ENCODE assay signal across 1 cellular context in the genomic region with DNA sequence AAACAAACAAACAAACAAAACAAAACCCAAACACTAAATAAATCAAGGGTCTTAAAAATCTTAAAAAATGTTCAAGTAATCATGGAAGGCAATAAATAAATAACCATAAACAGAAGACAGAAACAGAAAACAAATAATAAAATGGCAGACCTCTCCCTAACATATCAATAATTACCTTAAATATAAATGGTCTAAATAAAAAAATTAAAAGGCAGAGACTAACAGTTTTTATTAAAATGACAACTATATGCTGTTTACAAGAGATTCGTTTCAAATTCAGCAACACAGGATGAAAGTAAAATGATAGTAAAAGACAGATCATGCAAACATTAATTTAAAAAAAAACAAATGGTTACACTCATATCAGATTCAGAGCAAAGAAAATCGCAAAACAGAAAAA.
TF ChIP-seq lines count a peak whose summit lies in the region.

No MANE protein-coding gene starts in this region.

TF ChIP-seq in K562, 482 proteins besides CTCF, POLR2A, EP300 and RAD21 (continued from another document):
- TF ChIP-seq, protein P1, sequence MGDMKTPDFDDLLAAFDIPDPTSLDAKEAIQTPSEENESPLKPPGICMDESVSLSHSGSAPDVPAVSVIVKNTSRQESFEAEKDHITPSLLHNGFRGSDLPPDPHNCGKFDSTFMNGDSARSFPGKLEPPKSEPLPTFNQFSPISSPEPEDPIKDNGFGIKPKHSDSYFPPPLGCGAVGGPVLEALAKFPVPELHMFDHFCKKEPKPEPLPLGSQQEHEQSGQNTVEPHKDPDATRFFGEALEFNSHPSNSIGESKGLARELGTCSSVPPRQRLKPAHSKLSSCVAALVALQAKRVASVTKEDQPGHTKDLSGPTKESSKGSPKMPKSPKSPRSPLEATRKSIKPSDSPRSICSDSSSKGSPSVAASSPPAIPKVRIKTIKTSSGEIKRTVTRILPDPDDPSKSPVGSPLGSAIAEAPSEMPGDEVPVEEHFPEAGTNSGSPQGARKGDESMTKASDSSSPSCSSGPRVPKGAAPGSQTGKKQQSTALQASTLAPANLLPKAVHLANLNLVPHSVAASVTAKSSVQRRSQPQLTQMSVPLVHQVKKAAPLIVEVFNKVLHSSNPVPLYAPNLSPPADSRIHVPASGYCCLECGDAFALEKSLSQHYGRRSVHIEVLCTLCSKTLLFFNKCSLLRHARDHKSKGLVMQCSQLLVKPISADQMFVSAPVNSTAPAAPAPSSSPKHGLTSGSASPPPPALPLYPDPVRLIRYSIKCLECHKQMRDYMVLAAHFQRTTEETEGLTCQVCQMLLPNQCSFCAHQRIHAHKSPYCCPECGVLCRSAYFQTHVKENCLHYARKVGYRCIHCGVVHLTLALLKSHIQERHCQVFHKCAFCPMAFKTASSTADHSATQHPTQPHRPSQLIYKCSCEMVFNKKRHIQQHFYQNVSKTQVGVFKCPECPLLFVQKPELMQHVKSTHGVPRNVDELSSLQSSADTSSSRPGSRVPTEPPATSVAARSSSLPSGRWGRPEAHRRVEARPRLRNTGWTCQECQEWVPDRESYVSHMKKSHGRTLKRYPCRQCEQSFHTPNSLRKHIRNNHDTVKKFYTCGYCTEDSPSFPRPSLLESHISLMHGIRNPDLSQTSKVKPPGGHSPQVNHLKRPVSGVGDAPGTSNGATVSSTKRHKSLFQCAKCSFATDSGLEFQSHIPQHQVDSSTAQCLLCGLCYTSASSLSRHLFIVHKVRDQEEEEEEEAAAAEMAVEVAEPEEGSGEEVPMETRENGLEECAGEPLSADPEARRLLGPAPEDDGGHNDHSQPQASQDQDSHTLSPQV (IDR thresholded peaks at IDR 0.05), result no peak
- TF ChIP-seq C11orf30 (IDR thresholded peaks at IDR 0.05; ENCODE audit: low read depth), result no peak
- TF ChIP-seq SNIP1 (IDR thresholded peaks at IDR 0.05; ENCODE audit: low read depth), result no peak
- no peak for TF ChIP-seq CBFA2T2 (conservative IDR thresholded peaks at IDR 0.05)
- peak; percentile 97 for TF ChIP-seq ZNF507 (tag; conservative IDR thresholded peaks at IDR 0.05)
- TF ChIP-seq KDM1A (IDR thresholded peaks at IDR 0.05), result no peak
- no peak for TF ChIP-seq CREBBP (IDR thresholded peaks at IDR 0.05; ENCODE audit: low read depth, low read length)
